In genomic region chr21:33854604-33855003, GRCh38 we compare ENCODE assay signal across 20 cellular contexts.
A peak's percentile ranks its signal among the peaks of the same experiment; 100 is the strongest.
DNase-seq lines count a peak whose midpoint lies in the region; ATAC-seq, FAIRE-seq and TF ChIP-seq lines count a peak whose summit lies in the region.
"Had no signal": no experiment of that assay in that cellular context is flagged by ENCODE, and none has a peak within 500 bp of the region (broad histone marks: within the 10 kb centered on the region; RNA-seq: fewer than 3 reads in every experiment).

No MANE protein-coding gene starts in this region.

- H3K4me1 ChIP-seq in astrocyte (ENCODE audit: insufficient read depth, low read length), result no peaks in the 10 kb centered on the region
- no peaks in the 10 kb centered on the region for H3K4me1 ChIP-seq in right lobe of liver
- H3K4me1 ChIP-seq: lower lobe of right lung had no signal

- peaks cover 17% of the 10 kb centered on the region for H3K27me3 Mint-ChIP-seq in astrocyte (ENCODE audit: low read depth, unreplicated experiment)
- H3K27me3 Mint-ChIP-seq: activated T-cell treated with anti-CD3 and anti-CD28 coated beads, Interleukin-2, amount 50 U/mL, for 24 hours; CD4-positive, alpha-beta T cell; stimulated activated naive CD8-positive, alpha-beta T cell treated with anti-CD3 and anti-CD28 coated beads, Interleukin-15, amount 100 ng/mL, for 72 hours had no signal

- 40% methylated on average over 3 of the region's 5 CpGs for WGBS in right lobe of liver (ENCODE audit: insufficient coverage, low coverage, low lambda C conversion rate, missing lambda C conversion rate)

- H3K36me3 ChIP-seq in MG63 (no peaks in the 10 kb centered on the region), astrocyte (ENCODE audit: insufficient read depth, low read length) (no peaks in the 10 kb centered on the region), right lobe of liver (no peaks in the 10 kb centered on the region)
- H3K36me3 ChIP-seq: esophagus muscularis mucosa, lower lobe of right lung, neutrophil had no signal

- peaks cover 5% of the 10 kb centered on the region for H3K4me1 Mint-ChIP-seq in astrocyte (ENCODE audit: low read depth, unreplicated experiment)
- H3K4me1 Mint-ChIP-seq: stimulated activated naive CD8-positive, alpha-beta T cell treated with anti-CD3 and anti-CD28 coated beads, Interleukin-15, amount 100 ng/mL, for 72 hours had no signal

- no peaks in the 10 kb centered on the region for H3K36me3 Mint-ChIP-seq in astrocyte (ENCODE audit: low read depth, unreplicated experiment)

- H3K4me3 Mint-ChIP-seq in astrocyte (ENCODE audit: unreplicated experiment), result peak overlapping the region; percentile 21
- H3K4me3 Mint-ChIP-seq: activated T-cell treated with anti-CD3 and anti-CD28 coated beads, Interleukin-2, amount 50 U/mL, for 24 hours; CD4-positive, alpha-beta T cell; stimulated activated naive CD8-positive, alpha-beta T cell treated with anti-CD3 and anti-CD28 coated beads, Interleukin-15, amount 100 ng/mL, for 72 hours had no signal

- H3K27ac ChIP-seq in astrocyte (ENCODE audit: low read depth, low read length), result no peak overlapping the region
- no peak overlapping the region for H3K27ac ChIP-seq in right lobe of liver
- H3K27ac ChIP-seq: esophagus muscularis mucosa, lower lobe of right lung, neutrophil, skin epidermis had no signal

- H3K79me2 ChIP-seq in astrocyte (ENCODE audit: insufficient read depth, low read length), result no peaks in the 10 kb centered on the region

- H3K9me3 ChIP-seq in MG63, result no peaks in the 10 kb centered on the region
- no peaks in the 10 kb centered on the region for H3K9me3 ChIP-seq in astrocyte (ENCODE audit: insufficient read depth, low read depth, low read length)
- H3K9me3 ChIP-seq in right lobe of liver, result no peaks in the 10 kb centered on the region
- H3K9me3 ChIP-seq: esophagus muscularis mucosa, lower lobe of right lung, neutrophil had no signal

- H3K27ac Mint-ChIP-seq in astrocyte (ENCODE audit: unreplicated experiment), result no peak overlapping the region
- H3K27ac Mint-ChIP-seq: activated T-cell treated with anti-CD3 and anti-CD28 coated beads, Interleukin-2, amount 50 U/mL, for 24 hours; CD4-positive, alpha-beta T cell had no signal

- TF ChIP-seq CTCF in astrocyte (IDR thresholded peaks at IDR 0.05; ENCODE audit: insufficient read depth, low read depth, low read length) (no peak), right lobe of liver (IDR thresholded peaks at IDR 0.05) (no peak)

- no peaks in the 10 kb centered on the region for H4K20me1 ChIP-seq in astrocyte (ENCODE audit: insufficient read depth, low read length)

- H3K4me3 ChIP-seq in MG63 (no peak overlapping the region), astrocyte (ENCODE audit: insufficient read depth, low read depth, low read length) (no peak overlapping the region), right lobe of liver (no peak overlapping the region)
- H3K4me3 ChIP-seq: esophagus muscularis mucosa, lower lobe of right lung, skin epidermis had no signal

- no peak overlapping the region for H3K4me2 ChIP-seq in astrocyte (ENCODE audit: low read length)

- intact Hi-C loops in right lobe of liver (cut with DNase I) (no loop called here), sciatic nerve (cut with DNase I) (no loop called here)

- ATAC-seq in right lobe of liver, result peak in 3 of 4 donors; percentile 27 to 79 (median 29)
- no peak for ATAC-seq in sciatic nerve
- ATAC-seq in HG03039 (IDR thresholded peaks at IDR 0.05; ENCODE audit: unreplicated experiment), result no peak
- ATAC-seq: stimulated activated naive CD8-positive, alpha-beta T cell treated with anti-CD3 and anti-CD28 coated beads, Interleukin-15, amount 100 ng/mL, for 72 hours had no signal

- no peak overlapping the region for H3K9ac ChIP-seq in astrocyte (ENCODE audit: low read length)

- no peak overlapping the region for H2AFZ ChIP-seq in astrocyte (ENCODE audit: low read depth, low read length)

- H3K27me3 ChIP-seq in MG63 (no peaks in the 10 kb centered on the region), astrocyte (ENCODE audit: insufficient read depth, low read length) (peaks cover 3% of the 10 kb centered on the region), right lobe of liver (no peaks in the 10 kb centered on the region)
- H3K27me3 ChIP-seq: esophagus muscularis mucosa, neutrophil had no signal

- DNase-seq in ELF-1 (ENCODE audit: low read depth, low spot score), result peak; percentile 59
- DNase-seq in MG63, result peak; percentile 8
- DNase-seq in astrocyte (ENCODE audit: low read depth), result no peak
- no peak for DNase-seq in right lobe of liver
- no peak for DNase-seq in sciatic nerve (ENCODE audit: low spot score)
- no peak for DNase-seq in NCI-H526 treated with DMSO at 0.1 percent for 48 hours (lab: John Stamatoyannopoulos, UW)
- no peak for DNase-seq in urothelium cell line (ENCODE audit: low spot score)
- DNase-seq: activated CD4-positive, alpha-beta T cell treated with anti-CD3 and anti-CD28 coated beads, Interleukin-2, amount 50 U/mL, for 1 hour; activated T-cell treated with anti-CD3 and anti-CD28 coated beads, Interleukin-2, amount 50 U/mL, for 24 hours; CD4-positive, alpha-beta T cell; lower lobe of right lung; NCI-H446; stimulated activated naive CD8-positive, alpha-beta T cell treated with anti-CD3 and anti-CD28 coated beads, Interleukin-15, amount 100 ng/mL, for 72 hours; T1000 had no signal

- peaks cover 3% of the 10 kb centered on the region for H3K9me3 Mint-ChIP-seq in astrocyte (ENCODE audit: unreplicated experiment)
- H3K9me3 Mint-ChIP-seq: activated T-cell treated with anti-CD3 and anti-CD28 coated beads, Interleukin-2, amount 50 U/mL, for 24 hours; CD4-positive, alpha-beta T cell; stimulated activated naive CD8-positive, alpha-beta T cell treated with anti-CD3 and anti-CD28 coated beads, Interleukin-15, amount 100 ng/mL, for 72 hours had no signal

- TF ChIP-seq POLR2A in right lobe of liver (IDR thresholded peaks at IDR 0.05), result no peak

- FAIRE-seq in astrocyte (lab: Jason Lieb, UNC), result no peak
- FAIRE-seq in urothelium cell line (lab: Jason Lieb, UNC), result no peak
- FAIRE-seq: colon, GM18507 had no signal

Comparison
In these comparisons a context has a peak if more than half of its experiments do, and no peak if none do; other contexts are left out.
1. DNase-seq: peak in ELF-1 (single experiment) and MG63 (single experiment); none in astrocyte (single experiment), right lobe of liver (0 of 3), sciatic nerve (single experiment), NCI-H526 treated with DMSO at 0.1 percent for 48 hours (single experiment) and urothelium cell line (single experiment).
2. ATAC-seq: peak in right lobe of liver (3 of 4); none in sciatic nerve (single experiment) and HG03039 (single experiment).